In genomic region chr5:151406322-151406947, GRCh38 we compare ENCODE assay signal across 11 cellular contexts. TPM values are rescaled to one million over a fixed set of nuclear protein-coding genes. Genes with fewer than 3 reads are reported as not detected.
A peak's percentile ranks its signal among the peaks of the same experiment; 100 is the strongest.
DNase-seq lines count a peak whose midpoint lies in the region; ATAC-seq and TF ChIP-seq lines count a peak whose summit lies in the region.
"Had no signal": no experiment of that assay in that cellular context is flagged by ENCODE, and none has a peak within 500 bp of the region (broad histone marks: within the 10 kb centered on the region; RNA-seq: fewer than 3 reads in every experiment).

No MANE protein-coding gene starts in this region.

- no peak overlapping the region for H3K27ac ChIP-seq in vagina

- ATAC-seq in GM21360 (IDR thresholded peaks at IDR 0.05; ENCODE audit: unreplicated experiment), result peak; percentile 66

- no peak overlapping the region for H3K4me3 ChIP-seq in lower leg skin (ENCODE audit: low read depth, poor library complexity, severe bottlenecking)
- no peak overlapping the region for H3K4me3 ChIP-seq in vagina

- 65 to 74% methylated on average over 8 of the region's 8 CpGs for WGBS in lower leg skin, 2 donors

- H3K27me3 ChIP-seq in vagina, result no peaks in the 10 kb centered on the region

- H3K9me3 ChIP-seq in vagina, result no peaks in the 10 kb centered on the region

- H3K4me3 Mint-ChIP-seq in glutamatergic neuron (ENCODE audit: unreplicated experiment), result no peak overlapping the region
- H3K4me3 Mint-ChIP-seq: stimulated activated naive CD8-positive, alpha-beta T cell treated with anti-CD3 and anti-CD28 coated beads, Interleukin-15, Interleukin-2, amounts not matched to agents 100 ng/mL and 50 ng/mL, for 24 hours had no signal

- no peaks in the 10 kb centered on the region for H3K4me1 Mint-ChIP-seq in glutamatergic neuron (ENCODE audit: low read depth, unreplicated experiment)

- no peak overlapping the region for H3K27ac Mint-ChIP-seq in glutamatergic neuron (ENCODE audit: unreplicated experiment)
- H3K27ac Mint-ChIP-seq: stimulated activated naive CD8-positive, alpha-beta T cell treated with anti-CD3 and anti-CD28 coated beads, Interleukin-15, Interleukin-2, amounts not matched to agents 100 ng/mL and 50 ng/mL, for 24 hours had no signal

- TF ChIP-seq POLR2A in lower leg skin (IDR thresholded peaks at IDR 0.05), result no peak
- no peak for TF ChIP-seq POLR2A in vagina (IDR thresholded peaks at IDR 0.05)

- intact Hi-C loops in lower leg skin (cut with DNase I; ENCODE audit: low total_unique reads), result no loop called here
- intact Hi-C loops in vagina (cut with DNase I), result no loop called here

- peak; percentile 22 for DNase-seq in AG08395 (ENCODE audit: low spot score)
- DNase-seq in RKO (ENCODE audit: low spot score), result peak; percentile 20
- no peak for DNase-seq in glutamatergic neuron
- no peak for DNase-seq in lower leg skin (ENCODE audit: low spot score in 2 of 2)
- DNase-seq in NCI-H446 (lab: John Stamatoyannopoulos, UW), result no peak
- no peak for DNase-seq in vagina (ENCODE audit: extremely low spot score in 2 of 2)
- DNase-seq in NCI-H2171 treated with DMSO at 0.1 percent for 48 hours (lab: John Stamatoyannopoulos, UW), result no peak
- DNase-seq: GDM1, kidney glomerular epithelial cell had no signal

- no peaks in the 10 kb centered on the region for H3K27me3 Mint-ChIP-seq in glutamatergic neuron (ENCODE audit: unreplicated experiment)

- H3K36me3 ChIP-seq in vagina, result no peaks in the 10 kb centered on the region

- peak; percentile 63 for TF ChIP-seq CTCF in glutamatergic neuron (IDR thresholded peaks at IDR 0.05; ENCODE audit: partially characterized antibody, unreplicated experiment)
- no peak for TF ChIP-seq CTCF in lower leg skin (IDR thresholded peaks at IDR 0.05)
- no peak for TF ChIP-seq CTCF in vagina (IDR thresholded peaks at IDR 0.05)

- H3K9me3 Mint-ChIP-seq in glutamatergic neuron (ENCODE audit: unreplicated experiment), result peaks cover 7% of the 10 kb centered on the region

- H3K36me3 Mint-ChIP-seq in glutamatergic neuron (ENCODE audit: unreplicated experiment), result peaks cover 13% of the 10 kb centered on the region

- H3K4me1 ChIP-seq in vagina, result no peaks in the 10 kb centered on the region

RNA-seq across cellular contexts. Expression of gene SLC36A1, which starts 41.0 kb away (rescaled TPM):
- total RNA-seq in glutamatergic neuron (ENCODE audit: unreplicated experiment) (117 TPM), lower leg skin (1 to 10 TPM; 4.8 to 7.0 (median 6.5) TPM), vagina (10.8 TPM)

RNA-seq across cellular contexts. Expression of gene SLC36A2, which starts 59.1 kb away (rescaled TPM):
- not detected for total RNA-seq in glutamatergic neuron (ENCODE audit: unreplicated experiment)
- 1 to 10 TPM in 1 of 4 donors, not detected in 3; 1.5 TPM for total RNA-seq in lower leg skin
- not detected for total RNA-seq in vagina

Comparison
In these comparisons a context has a peak if more than half of its experiments do, and no peak if none do; other contexts are left out.
1. DNase-seq: peak in AG08395 (single experiment) and RKO (single experiment); none in glutamatergic neuron (single experiment), lower leg skin (0 of 2), NCI-H446 (0 of 2), vagina (0 of 2) and NCI-H2171 treated with DMSO at 0.1 percent for 48 hours (single experiment).
2. RNA of gene SLC36A1, which starts 41.0 kb away (total RNA-seq): 117 TPM in glutamatergic neuron (single experiment); 10.8 TPM in vagina (single experiment) and 4.8 to 7.0 TPM in lower leg skin; every median in the first group is over 10 times any median in the second.